In the genomic region with DNA sequence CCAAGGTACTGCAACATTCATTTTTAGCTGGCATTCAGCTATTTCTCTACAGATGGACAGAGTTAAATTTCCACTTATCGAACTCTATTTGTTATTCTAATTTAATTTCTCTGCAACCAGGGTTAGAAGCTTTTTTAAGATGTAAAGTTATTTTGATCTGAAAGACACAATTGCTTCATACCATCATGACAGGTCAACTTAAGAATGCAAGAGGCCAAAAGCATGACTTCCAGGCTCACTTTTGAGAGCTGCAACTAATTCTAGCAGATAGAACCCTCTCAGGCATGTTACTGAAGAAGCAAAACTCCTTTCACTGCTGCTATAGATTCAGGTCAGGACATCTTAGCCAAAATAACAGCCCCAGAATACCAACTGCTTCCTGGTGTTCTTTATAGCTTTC, we compare ENCODE assay signal across 22 cellular contexts.
DNase-seq lines count a peak whose midpoint lies in the region; ATAC-seq and TF ChIP-seq lines count a peak whose summit lies in the region.
"Had no signal": no experiment of that assay in that cellular context is flagged by ENCODE, and none has a peak within 500 bp of the region (broad histone marks: within the 10 kb centered on the region; RNA-seq: fewer than 3 reads in every experiment).

No MANE protein-coding gene starts in this region.

- H3K9ac ChIP-seq in BLaER1 treated with 17β-estradiol and CSF1 and Interleukin-3, amounts not matched to agents 10 nM and 100 nM = no peak overlapping the region
- H3K9ac ChIP-seq in Karpas-422 (ENCODE audit: low read length) = no peak overlapping the region

- H3K27ac ChIP-seq in BLaER1 treated with 17β-estradiol and CSF1 and Interleukin-3, amounts not matched to agents 10 nM and 100 nM = no peak overlapping the region
- H3K27ac ChIP-seq in Karpas-422 (ENCODE audit: low read length) = no peak overlapping the region
- H3K27ac ChIP-seq: A549 had no signal

- H3K27me3 ChIP-seq in BLaER1 treated with 17β-estradiol and CSF1 and Interleukin-3, amounts not matched to agents 10 nM and 100 nM = peaks cover 37 to 83% (median 62%) of the 10 kb centered on the region in 11 experiments
- no peaks in the 10 kb centered on the region for H3K27me3 ChIP-seq in Karpas-422 (ENCODE audit: low read length)
- H3K27me3 ChIP-seq: BE2C had no signal

- TF ChIP-seq CTCF in epithelial cell of esophagus (IDR thresholded peaks at IDR 0.05; ENCODE audit: insufficient read depth, low read depth, low read length, missing control alignments) = no peak

- peaks cover 0 to 1% (median 0%) of the 10 kb centered on the region in 11 experiments; a peak in 1 of 22 replicates for H3K9me3 ChIP-seq in BLaER1 treated with 17β-estradiol and CSF1 and Interleukin-3, amounts not matched to agents 10 nM and 100 nM (replicated peaks in 1 of 11)
- no peaks in the 10 kb centered on the region for H3K9me3 ChIP-seq in Karpas-422 (ENCODE audit: low read length)
- H3K9me3 ChIP-seq: A549, BE2C had no signal

- H3K27ac Mint-ChIP-seq in stimulated activated memory B cell treated with anti-CD40 and anti-IgM and Interleukin-4, amounts not matched to agents 10 μg/mL and 1 μg/mL and 100 μg/mL, for 72 hours = no peak overlapping the region
- H3K27ac Mint-ChIP-seq: CD4-positive, CD25-positive, alpha-beta regulatory T cell; T-cell had no signal

- peak; percentile 71 for DNase-seq in Karpas-422
- peak; percentile 26 for DNase-seq in epithelial cell of esophagus (ENCODE audit: low read depth)
- DNase-seq in NCI-H524 (lab: John Stamatoyannopoulos, UW) = no peak
- no peak for DNase-seq in cerebellar cortex (ENCODE audit: low spot score)
- no peak for DNase-seq in activated T-cell treated with anti-CD3 and anti-CD28 coated beads for 4 hours
- DNase-seq: BE2C; CD4-positive, CD25-positive, alpha-beta regulatory T cell; DMS153; Kasumi-1; MM.1S; NCI-H1417; NCI-H1694; NCI-H2029 treated with DMSO at 0.1 percent for 48 hours; NCI-H446 treated with DMSO at 0.1 percent for 48 hours; NCI-H526 treated with DMSO at 0.1 percent for 48 hours; Right ventricle myocardium superior; RPMI8226; T-cell had no signal

- no peaks in the 10 kb centered on the region for H3K9me3 Mint-ChIP-seq in stimulated activated memory B cell treated with anti-CD40 and anti-IgM and Interleukin-4, amounts not matched to agents 10 μg/mL and 1 μg/mL and 100 μg/mL, for 72 hours
- H3K9me3 Mint-ChIP-seq: T-cell had no signal

- H3K4me1 ChIP-seq in BLaER1 treated with 17β-estradiol and CSF1 and Interleukin-3, amounts not matched to agents 10 nM and 100 nM = peaks cover 15 to 31% (median 20%) of the 10 kb centered on the region in 10 experiments
- H3K4me1 ChIP-seq in Karpas-422 (ENCODE audit: low read length) = peaks cover 48% of the 10 kb centered on the region
- H3K4me1 ChIP-seq: A549, BE2C had no signal

- peak overlapping the region; percentile 57 to 75 (median 67) for H3K4me2 ChIP-seq in BLaER1 treated with 17β-estradiol and CSF1 and Interleukin-3, amounts not matched to agents 10 nM and 100 nM
- H3K4me2 ChIP-seq in Karpas-422 (ENCODE audit: low read depth, low read length, poor library complexity, severe bottlenecking) = peak overlapping the region; percentile 63
- H3K4me2 ChIP-seq: A549 had no signal

- H3K4me3 ChIP-seq in BLaER1 treated with 17β-estradiol and CSF1 and Interleukin-3, amounts not matched to agents 10 nM and 100 nM = no peak overlapping the region
- H3K4me3 ChIP-seq in Karpas-422 (ENCODE audit: low read length) (peak overlapping the region; percentile 46), epithelial cell of esophagus (ENCODE audit: low read length) (no peak overlapping the region)
- H3K4me3 ChIP-seq: A549 had no signal

- no peak overlapping the region for H3K4me3 Mint-ChIP-seq in stimulated activated memory B cell treated with anti-CD40 and anti-IgM and Interleukin-4, amounts not matched to agents 10 μg/mL and 1 μg/mL and 100 μg/mL, for 72 hours
- H3K4me3 Mint-ChIP-seq: CD4-positive, CD25-positive, alpha-beta regulatory T cell; T-cell had no signal

- ATAC-seq in stimulated activated memory B cell treated with anti-CD40 and anti-IgM and Interleukin-4, amounts not matched to agents 10 μg/mL and 1 μg/mL and 100 μg/mL, for 72 hours = no peak
- ATAC-seq: A549, HepG2, T-cell had no signal

- H3K36me3 ChIP-seq in BLaER1 treated with 17β-estradiol and CSF1 and Interleukin-3, amounts not matched to agents 10 nM and 100 nM = no peaks in the 10 kb centered on the region
- no peaks in the 10 kb centered on the region for H3K36me3 ChIP-seq in Karpas-422 (ENCODE audit: insufficient read depth, low read length)
- H3K36me3 ChIP-seq: BE2C had no signal

- H3K4me1 Mint-ChIP-seq in stimulated activated memory B cell treated with anti-CD40 and anti-IgM and Interleukin-4, amounts not matched to agents 10 μg/mL and 1 μg/mL and 100 μg/mL, for 72 hours = no peaks in the 10 kb centered on the region
- H3K4me1 Mint-ChIP-seq: CD4-positive, CD25-positive, alpha-beta regulatory T cell had no signal

- no peaks in the 10 kb centered on the region for H3K36me3 Mint-ChIP-seq in stimulated activated memory B cell treated with anti-CD40 and anti-IgM and Interleukin-4, amounts not matched to agents 10 μg/mL and 1 μg/mL and 100 μg/mL, for 72 hours
- H3K36me3 Mint-ChIP-seq: CD4-positive, CD25-positive, alpha-beta regulatory T cell; T-cell had no signal

- H3K9me2 ChIP-seq in Karpas-422 (replicated peaks; ENCODE audit: insufficient read depth, low read length) = no peaks in the 10 kb centered on the region

- no peaks in the 10 kb centered on the region for H3K79me2 ChIP-seq in Karpas-422 (ENCODE audit: low read length)

- H4K20me1 ChIP-seq in BLaER1 treated with 17β-estradiol and CSF1 and Interleukin-3, amounts not matched to agents 10 nM and 100 nM = peaks cover 0 to 31% (median 14%) of the 10 kb centered on the region in 11 experiments; a peak in 13 of 22 replicates
- peaks cover 3% of the 10 kb centered on the region; the same call in 1 of the 2 replicates for H4K20me1 ChIP-seq in Karpas-422 (ENCODE audit: insufficient read depth, low read depth, low read length)

- H2AFZ ChIP-seq in Karpas-422 (ENCODE audit: low read length) = no peak overlapping the region

- peaks cover 39% of the 10 kb centered on the region for H3K27me3 Mint-ChIP-seq in stimulated activated memory B cell treated with anti-CD40 and anti-IgM and Interleukin-4, amounts not matched to agents 10 μg/mL and 1 μg/mL and 100 μg/mL, for 72 hours

Comparison
In these comparisons a context has a peak if more than half of its experiments do, and no peak if none do; other contexts are left out.
1. DNase-seq: peak in Karpas-422 (single experiment) and epithelial cell of esophagus (single experiment); none in NCI-H524 (0 of 2), cerebellar cortex (single experiment) and activated T-cell treated with anti-CD3 and anti-CD28 coated beads for 4 hours (single experiment).